In the genomic region with DNA sequence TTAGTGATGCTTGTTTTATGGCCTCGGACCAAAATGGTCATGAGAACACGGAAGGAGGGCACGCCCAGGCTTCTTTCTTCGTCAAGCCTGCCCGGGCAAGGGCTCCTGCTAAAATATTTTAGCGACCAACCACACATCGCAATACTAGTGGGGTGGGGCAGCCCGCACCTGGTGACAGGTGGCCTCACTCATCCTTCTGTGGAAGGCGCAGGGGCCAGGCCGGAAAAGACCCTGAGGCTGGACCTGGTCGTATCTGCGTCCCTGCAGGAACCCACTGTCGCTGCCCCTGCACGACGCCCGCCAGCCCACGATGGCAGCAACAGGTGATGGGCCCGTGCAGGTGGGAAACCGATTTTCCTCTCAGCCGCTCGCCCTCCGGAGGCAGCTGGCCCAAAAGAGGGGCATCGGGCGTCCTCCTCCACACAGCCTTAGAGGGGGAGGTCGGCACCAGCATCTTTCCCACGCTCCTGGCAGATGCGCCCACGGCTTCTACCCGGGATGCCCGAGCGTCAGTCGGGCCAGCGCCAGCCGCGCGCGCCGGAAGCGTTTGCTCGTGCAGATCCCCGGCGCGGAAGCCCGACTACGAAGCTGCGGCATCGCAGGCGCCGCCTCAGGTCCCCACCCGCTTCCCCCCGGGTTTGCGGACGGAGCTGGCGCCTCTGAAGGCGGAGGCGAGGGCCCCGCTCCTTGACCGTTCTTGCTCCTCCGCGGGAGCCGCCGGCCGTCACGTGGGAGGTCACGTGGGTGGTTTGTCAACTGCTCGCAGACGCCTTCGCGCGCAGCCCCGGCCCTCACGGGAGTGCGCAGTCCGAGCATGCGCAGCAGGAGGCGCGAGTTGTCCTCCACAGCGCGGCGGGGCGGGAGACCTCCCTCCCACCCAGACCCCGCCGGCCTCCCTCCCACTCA, we compare ENCODE assay signal across 1 cellular context.
TF ChIP-seq lines count a peak whose summit lies in the region.

No MANE protein-coding gene starts in this region.

TF ChIP-seq in HepG2, 621 proteins besides CTCF, POLR2A, EP300 and RAD21 (continued from another document):
- TF ChIP-seq NFKBIZ (CRISPR knock-in tag; IDR thresholded peaks at IDR 0.05) = no peak
- TF ChIP-seq, protein P1, sequence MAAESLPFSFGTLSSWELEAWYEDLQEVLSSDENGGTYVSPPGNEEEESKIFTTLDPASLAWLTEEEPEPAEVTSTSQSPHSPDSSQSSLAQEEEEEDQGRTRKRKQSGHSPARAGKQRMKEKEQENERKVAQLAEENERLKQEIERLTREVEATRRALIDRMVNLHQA (CRISPR knock-in tag; IDR thresholded peaks at IDR 0.05) = no peak
- TF ChIP-seq ZNF577 (CRISPR knock-in tag; IDR thresholded peaks at IDR 0.05; ENCODE audit: borderline replicate concordance, low read depth) = no peak
- TF ChIP-seq, protein P2, sequence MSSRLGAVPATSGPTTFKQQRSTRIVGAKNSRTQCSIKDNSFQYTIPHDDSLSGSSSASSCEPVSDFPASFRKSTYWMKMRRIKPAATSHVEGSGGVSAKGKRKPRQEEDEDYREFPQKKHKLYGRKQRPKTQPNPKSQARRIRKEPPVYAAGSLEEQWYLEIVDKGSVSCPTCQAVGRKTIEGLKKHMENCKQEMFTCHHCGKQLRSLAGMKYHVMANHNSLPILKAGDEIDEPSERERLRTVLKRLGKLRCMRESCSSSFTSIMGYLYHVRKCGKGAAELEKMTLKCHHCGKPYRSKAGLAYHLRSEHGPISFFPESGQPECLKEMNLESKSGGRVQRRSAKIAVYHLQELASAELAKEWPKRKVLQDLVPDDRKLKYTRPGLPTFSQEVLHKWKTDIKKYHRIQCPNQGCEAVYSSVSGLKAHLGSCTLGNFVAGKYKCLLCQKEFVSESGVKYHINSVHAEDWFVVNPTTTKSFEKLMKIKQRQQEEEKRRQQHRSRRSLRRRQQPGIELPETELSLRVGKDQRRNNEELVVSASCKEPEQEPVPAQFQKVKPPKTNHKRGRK (CRISPR knock-in tag; IDR thresholded peaks at IDR 0.05) = no peak
- no peak for TF ChIP-seq TARDBP (CRISPR knock-in tag; IDR thresholded peaks at IDR 0.05)
- TF ChIP-seq ZBTB21 (CRISPR knock-in tag; IDR thresholded peaks at IDR 0.05) = no peak
- TF ChIP-seq EEA1 (CRISPR knock-in tag; IDR thresholded peaks at IDR 0.05; ENCODE audit: borderline replicate concordance) = 0 out of 2 replicates have a peak, but pooled peaks have one; percentile 24
- TF ChIP-seq ZNF552 (CRISPR knock-in tag; IDR thresholded peaks at IDR 0.05; ENCODE audit: borderline replicate concordance) = no peak
- no peak for TF ChIP-seq NFYB (CRISPR knock-in tag; IDR thresholded peaks at IDR 0.05)
- no peak for TF ChIP-seq KAT7 (CRISPR knock-in tag; IDR thresholded peaks at IDR 0.05; ENCODE audit: borderline replicate concordance)
- peak; percentile 42 for TF ChIP-seq IKZF4 (CRISPR knock-in tag; IDR thresholded peaks at IDR 0.05; ENCODE audit: borderline replicate concordance, low read depth, not compliant biosample characterization)
- TF ChIP-seq NR2F6 (IDR thresholded peaks at IDR 0.05) = no peak
- no peak for TF ChIP-seq NR2F6 (CRISPR knock-in tag; IDR thresholded peaks at IDR 0.05)
- TF ChIP-seq MTA1 (CRISPR knock-in tag; IDR thresholded peaks at IDR 0.05; ENCODE audit: borderline replicate concordance) = no peak
- TF ChIP-seq, protein P3, sequence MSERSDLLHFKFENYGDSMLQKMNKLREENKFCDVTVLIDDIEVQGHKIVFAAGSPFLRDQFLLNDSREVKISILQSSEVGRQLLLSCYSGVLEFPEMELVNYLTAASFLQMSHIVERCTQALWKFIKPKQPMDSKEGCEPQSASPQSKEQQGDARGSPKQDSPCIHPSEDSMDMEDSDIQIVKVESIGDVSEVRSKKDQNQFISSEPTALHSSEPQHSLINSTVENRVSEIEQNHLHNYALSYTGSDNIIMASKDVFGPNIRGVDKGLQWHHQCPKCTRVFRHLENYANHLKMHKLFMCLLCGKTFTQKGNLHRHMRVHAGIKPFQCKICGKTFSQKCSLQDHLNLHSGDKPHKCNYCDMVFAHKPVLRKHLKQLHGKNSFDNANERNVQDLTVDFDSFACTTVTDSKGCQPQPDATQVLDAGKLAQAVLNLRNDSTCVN (CRISPR knock-in tag; IDR thresholded peaks at IDR 0.05; ENCODE audit: borderline replicate concordance) = no peak
- TF ChIP-seq, protein P4, sequence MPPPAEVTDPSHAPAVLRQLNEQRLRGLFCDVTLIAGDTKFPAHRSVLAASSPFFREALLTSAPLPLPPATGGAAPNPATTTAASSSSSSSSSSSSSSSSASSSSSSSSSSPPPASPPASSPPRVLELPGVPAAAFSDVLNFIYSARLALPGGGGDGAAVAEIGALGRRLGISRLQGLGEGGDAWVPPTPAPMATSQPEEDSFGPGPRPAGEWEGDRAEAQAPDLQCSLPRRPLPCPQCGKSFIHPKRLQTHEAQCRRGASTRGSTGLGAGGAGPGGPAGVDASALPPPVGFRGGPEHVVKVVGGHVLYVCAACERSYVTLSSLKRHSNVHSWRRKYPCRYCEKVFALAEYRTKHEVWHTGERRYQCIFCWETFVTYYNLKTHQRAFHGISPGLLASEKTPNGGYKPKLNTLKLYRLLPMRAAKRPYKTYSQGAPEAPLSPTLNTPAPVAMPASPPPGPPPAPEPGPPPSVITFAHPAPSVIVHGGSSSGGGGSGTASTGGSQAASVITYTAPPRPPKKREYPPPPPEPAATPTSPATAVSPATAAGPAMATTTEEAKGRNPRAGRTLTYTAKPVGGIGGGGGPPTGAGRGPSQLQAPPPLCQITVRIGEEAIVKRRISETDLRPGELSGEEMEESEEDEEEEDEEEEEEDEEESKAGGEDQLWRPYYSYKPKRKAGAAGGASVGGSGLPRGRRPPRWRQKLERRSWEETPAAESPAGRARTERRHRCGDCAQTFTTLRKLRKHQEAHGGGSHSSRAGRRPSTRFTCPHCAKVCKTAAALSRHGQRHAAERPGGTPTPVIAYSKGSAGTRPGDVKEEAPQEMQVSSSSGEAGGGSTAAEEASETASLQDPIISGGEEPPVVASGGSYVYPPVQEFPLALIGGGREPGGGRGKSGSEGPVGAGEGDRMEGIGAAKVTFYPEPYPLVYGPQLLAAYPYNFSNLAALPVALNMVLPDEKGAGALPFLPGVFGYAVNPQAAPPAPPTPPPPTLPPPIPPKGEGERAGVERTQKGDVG (CRISPR knock-in tag; IDR thresholded peaks at IDR 0.05; ENCODE audit: borderline replicate concordance) = no peak
- TF ChIP-seq, protein P5, sequence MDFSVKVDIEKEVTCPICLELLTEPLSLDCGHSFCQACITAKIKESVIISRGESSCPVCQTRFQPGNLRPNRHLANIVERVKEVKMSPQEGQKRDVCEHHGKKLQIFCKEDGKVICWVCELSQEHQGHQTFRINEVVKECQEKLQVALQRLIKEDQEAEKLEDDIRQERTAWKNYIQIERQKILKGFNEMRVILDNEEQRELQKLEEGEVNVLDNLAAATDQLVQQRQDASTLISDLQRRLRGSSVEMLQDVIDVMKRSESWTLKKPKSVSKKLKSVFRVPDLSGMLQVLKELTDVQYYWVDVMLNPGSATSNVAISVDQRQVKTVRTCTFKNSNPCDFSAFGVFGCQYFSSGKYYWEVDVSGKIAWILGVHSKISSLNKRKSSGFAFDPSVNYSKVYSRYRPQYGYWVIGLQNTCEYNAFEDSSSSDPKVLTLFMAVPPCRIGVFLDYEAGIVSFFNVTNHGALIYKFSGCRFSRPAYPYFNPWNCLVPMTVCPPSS (IDR thresholded peaks at IDR 0.05) = no peak
- TF ChIP-seq ZEB1 (IDR thresholded peaks at IDR 0.05; ENCODE audit: insufficient replicate concordance, low read depth) = peak; percentile 31
- no peak for TF ChIP-seq ZSCAN22 (CRISPR knock-in tag; IDR thresholded peaks at IDR 0.05)
- no peak for TF ChIP-seq FOXJ3 (CRISPR knock-in tag; IDR thresholded peaks at IDR 0.05; ENCODE audit: borderline replicate concordance)
- TF ChIP-seq, protein P6, sequence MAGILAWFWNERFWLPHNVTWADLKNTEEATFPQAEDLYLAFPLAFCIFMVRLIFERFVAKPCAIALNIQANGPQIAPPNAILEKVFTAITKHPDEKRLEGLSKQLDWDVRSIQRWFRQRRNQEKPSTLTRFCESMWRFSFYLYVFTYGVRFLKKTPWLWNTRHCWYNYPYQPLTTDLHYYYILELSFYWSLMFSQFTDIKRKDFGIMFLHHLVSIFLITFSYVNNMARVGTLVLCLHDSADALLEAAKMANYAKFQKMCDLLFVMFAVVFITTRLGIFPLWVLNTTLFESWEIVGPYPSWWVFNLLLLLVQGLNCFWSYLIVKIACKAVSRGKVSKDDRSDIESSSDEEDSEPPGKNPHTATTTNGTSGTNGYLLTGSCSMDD (CRISPR knock-in tag; IDR thresholded peaks at IDR 0.05) = no peak
- no peak for TF ChIP-seq ZNF234 (CRISPR knock-in tag; conservative IDR thresholded peaks at IDR 0.05)
- TF ChIP-seq, protein P7, sequence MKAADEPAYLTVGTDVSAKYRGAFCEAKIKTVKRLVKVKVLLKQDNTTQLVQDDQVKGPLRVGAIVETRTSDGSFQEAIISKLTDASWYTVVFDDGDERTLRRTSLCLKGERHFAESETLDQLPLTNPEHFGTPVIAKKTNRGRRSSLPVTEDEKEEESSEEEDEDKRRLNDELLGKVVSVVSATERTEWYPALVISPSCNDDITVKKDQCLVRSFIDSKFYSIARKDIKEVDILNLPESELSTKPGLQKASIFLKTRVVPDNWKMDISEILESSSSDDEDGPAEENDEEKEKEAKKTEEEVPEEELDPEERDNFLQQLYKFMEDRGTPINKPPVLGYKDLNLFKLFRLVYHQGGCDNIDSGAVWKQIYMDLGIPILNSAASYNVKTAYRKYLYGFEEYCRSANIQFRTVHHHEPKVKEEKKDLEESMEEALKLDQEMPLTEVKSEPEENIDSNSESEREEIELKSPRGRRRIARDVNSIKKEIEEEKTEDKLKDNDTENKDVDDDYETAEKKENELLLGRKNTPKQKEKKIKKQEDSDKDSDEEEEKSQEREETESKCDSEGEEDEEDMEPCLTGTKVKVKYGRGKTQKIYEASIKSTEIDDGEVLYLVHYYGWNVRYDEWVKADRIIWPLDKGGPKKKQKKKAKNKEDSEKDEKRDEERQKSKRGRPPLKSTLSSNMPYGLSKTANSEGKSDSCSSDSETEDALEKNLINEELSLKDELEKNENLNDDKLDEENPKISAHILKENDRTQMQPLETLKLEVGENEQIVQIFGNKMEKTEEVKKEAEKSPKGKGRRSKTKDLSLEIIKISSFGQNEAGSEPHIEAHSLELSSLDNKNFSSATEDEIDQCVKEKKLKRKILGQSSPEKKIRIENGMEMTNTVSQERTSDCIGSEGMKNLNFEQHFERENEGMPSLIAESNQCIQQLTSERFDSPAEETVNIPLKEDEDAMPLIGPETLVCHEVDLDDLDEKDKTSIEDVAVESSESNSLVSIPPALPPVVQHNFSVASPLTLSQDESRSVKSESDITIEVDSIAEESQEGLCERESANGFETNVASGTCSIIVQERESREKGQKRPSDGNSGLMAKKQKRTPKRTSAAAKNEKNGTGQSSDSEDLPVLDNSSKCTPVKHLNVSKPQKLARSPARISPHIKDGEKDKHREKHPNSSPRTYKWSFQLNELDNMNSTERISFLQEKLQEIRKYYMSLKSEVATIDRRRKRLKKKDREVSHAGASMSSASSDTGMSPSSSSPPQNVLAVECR (CRISPR knock-in tag; IDR thresholded peaks at IDR 0.05; ENCODE audit: borderline replicate concordance) = 0 out of 2 replicates have a peak, but pooled peaks have one; percentile 19
- TF ChIP-seq, protein P8, sequence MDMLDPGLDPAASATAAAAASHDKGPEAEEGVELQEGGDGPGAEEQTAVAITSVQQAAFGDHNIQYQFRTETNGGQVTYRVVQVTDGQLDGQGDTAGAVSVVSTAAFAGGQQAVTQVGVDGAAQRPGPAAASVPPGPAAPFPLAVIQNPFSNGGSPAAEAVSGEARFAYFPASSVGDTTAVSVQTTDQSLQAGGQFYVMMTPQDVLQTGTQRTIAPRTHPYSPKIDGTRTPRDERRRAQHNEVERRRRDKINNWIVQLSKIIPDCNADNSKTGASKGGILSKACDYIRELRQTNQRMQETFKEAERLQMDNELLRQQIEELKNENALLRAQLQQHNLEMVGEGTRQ (IDR thresholded peaks at IDR 0.05; ENCODE audit: low read depth, low read length) = peak; percentile 78
- TF ChIP-seq, protein P8 (CRISPR knock-in tag; IDR thresholded peaks at IDR 0.05; ENCODE audit: borderline replicate concordance) = peak; percentile 34; the same call in 1 of the 2 replicates
- TF ChIP-seq THAP11 (CRISPR knock-in tag; IDR thresholded peaks at IDR 0.05) = no peak
- TF ChIP-seq ZSCAN20 (CRISPR knock-in tag; IDR thresholded peaks at IDR 0.05; ENCODE audit: borderline replicate concordance) = no peak
- 0 out of 2 replicates have a peak, but pooled peaks have one; percentile 9 for TF ChIP-seq NRL (CRISPR knock-in tag; IDR thresholded peaks at IDR 0.05; ENCODE audit: borderline replicate concordance)
- TF ChIP-seq TRIM24 (CRISPR knock-in tag; IDR thresholded peaks at IDR 0.05) = no peak
- 0 out of 2 replicates have a peak, but pooled peaks have one; percentile 72 for TF ChIP-seq HNRNPL (IDR thresholded peaks at IDR 0.05; ENCODE audit: low read depth, low read length)
- TF ChIP-seq RFXAP (CRISPR knock-in tag; IDR thresholded peaks at IDR 0.05; ENCODE audit: borderline replicate concordance) = no peak
- TF ChIP-seq AGO2 (optimal IDR thresholded peaks at IDR 0.05; ENCODE audit: low read depth, low read length) = no peak
- TF ChIP-seq ZNF446 (CRISPR knock-in tag; IDR thresholded peaks at IDR 0.05) = 0 out of 2 replicates have a peak, but pooled peaks have one; percentile 37
- TF ChIP-seq JUNB (CRISPR knock-in tag; IDR thresholded peaks at IDR 0.05; ENCODE audit: borderline replicate concordance) = no peak
- no peak for TF ChIP-seq ZSCAN29 (CRISPR knock-in tag; conservative IDR thresholded peaks at IDR 0.05)
- no peak for TF ChIP-seq ZSCAN9 (CRISPR knock-in tag; IDR thresholded peaks at IDR 0.05; ENCODE audit: borderline replicate concordance)
TF ChIP-seq in HepG2: peak in this region for 21.
